ENCODE assay signal across 19 cellular contexts in the genomic region with DNA sequence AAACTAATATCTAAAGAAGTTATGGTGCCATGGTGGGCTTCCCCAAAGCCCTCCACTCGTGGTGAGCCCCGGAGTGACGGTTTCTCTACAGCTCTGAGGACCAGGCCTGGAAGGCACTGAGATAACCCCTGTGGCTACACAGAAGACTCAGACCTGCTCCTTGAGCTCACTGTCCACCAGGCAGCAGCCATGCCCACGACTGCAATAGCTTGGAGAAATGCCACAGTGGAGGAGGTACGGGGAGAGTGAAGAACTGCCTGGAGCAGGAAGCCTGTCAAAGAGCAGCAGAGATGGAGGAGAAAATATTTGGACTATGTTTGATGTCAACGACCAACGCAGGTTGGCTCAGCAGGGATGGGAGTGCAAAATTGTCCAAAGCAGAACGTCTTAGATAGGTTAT.
"Had no signal": no experiment of that assay in that cellular context is flagged by ENCODE, and none has a peak within 500 bp of the region (broad histone marks: within the 10 kb centered on the region; RNA-seq: fewer than 3 reads in every experiment).

No MANE protein-coding gene starts in this region.

- H3K27ac Mint-ChIP-seq: T-cell had no signal

- DNase-seq: KBM-7, NCI-H1092, NCI-H1105 treated with DMSO at 0.1 percent for 48 hours, NCI-H1417 treated with DMSO at 0.1 percent for 48 hours, NCI-H146, NCI-H1694 treated with DMSO at 0.1 percent for 48 hours, NCI-H2029, NCI-H2081 treated with DMSO at 0.1 percent for 48 hours, NCI-H2171, NCI-H524 treated with DMSO at 0.1 percent for 48 hours, NCI-H69, NCI-H774, SHP77, SK-N-SH, SW 1271, T-cell had no signal

- ATAC-seq: T-cell had no signal

- FAIRE-seq: RCC 7860 had no signal

- H3K4me3 Mint-ChIP-seq: T-cell had no signal

- H3K4me2 ChIP-seq: SK-N-SH had no signal

- H3K9ac ChIP-seq: SK-N-SH had no signal

- H3K36me3 Mint-ChIP-seq: T-cell had no signal

- H3K27me3 Mint-ChIP-seq: T-cell had no signal

- H3K27ac ChIP-seq: HL-60, RWPE1 had no signal

- H3K9me3 ChIP-seq: SK-N-SH had no signal

- H3K4me1 Mint-ChIP-seq: T-cell had no signal
